Comparison of ENCODE assay signal across 15 cellular contexts in genomic region chr7:33072471-33072870, GRCh38. TPM values are rescaled to one million over a fixed set of nuclear protein-coding genes. Genes with fewer than 3 reads are reported as not detected.
A peak's percentile ranks its signal among the peaks of the same experiment; 100 is the strongest.
DNase-seq lines count a peak whose midpoint lies in the region; ATAC-seq, FAIRE-seq and TF ChIP-seq lines count a peak whose summit lies in the region.
"Had no signal": no experiment of that assay in that cellular context is flagged by ENCODE, and none has a peak within 500 bp of the region (broad histone marks: within the 10 kb centered on the region; RNA-seq: fewer than 3 reads in every experiment).

No MANE protein-coding gene starts in this region.

- H3K36me3 ChIP-seq in HepG2 (replicated peaks in 1 of 2; ENCODE audit: control insufficient read depth in 1 of 2, insufficient read depth in 2 of 2, low read length in 2 of 2) (no peaks in the 10 kb centered on the region), right lobe of liver (no peaks in the 10 kb centered on the region), heart left ventricle (no peaks in the 10 kb centered on the region), spleen (no peaks in the 10 kb centered on the region)
- H3K36me3 ChIP-seq: cardiac muscle cell, lower lobe of right lung had no signal

- peak; percentile 26 for DNase-seq in HepG2 (ENCODE audit: low spot score)
- DNase-seq in right lobe of liver = no peak
- DNase-seq in astrocyte of the hippocampus (ENCODE audit: low read depth, low spot score) = peak; percentile 72
- peak in 1 of 5 donors; percentile 41 for DNase-seq in heart left ventricle
- no peak for DNase-seq in spleen
- DNase-seq in NK-92 (lab: John Stamatoyannopoulos, UW; ENCODE audit: unreplicated experiment) = no peak
- DNase-seq: activated CD4-positive, CD25-positive, alpha-beta regulatory T cell; lower lobe of right lung; NCI-H2171 treated with DMSO at 0.1 percent for 48 hours; SHP77 had no signal

- H3K79me2 ChIP-seq in HepG2 (ENCODE audit: insufficient read depth, low read length) = no peaks in the 10 kb centered on the region

- CTCF ChIA-PET in HepG2 (lab: Yijun Ruan, JAX; ENCODE audit: low intra/inter-chr PET ratio, low total read pairs) = no interaction called here

- H3K27me3 ChIP-seq in HepG2 (ENCODE audit: control insufficient read depth in 1 of 2, insufficient read depth in 2 of 2, low read length in 2 of 2) (peaks cover 0 to 8% of the 10 kb centered on the region in 2 experiments; a peak in 2 of 5 replicates), right lobe of liver (no peaks in the 10 kb centered on the region), heart left ventricle (no peaks in the 10 kb centered on the region), spleen (replicated peaks in 1 of 7) (no peaks in the 10 kb centered on the region)
- H3K27me3 ChIP-seq: cardiac muscle cell had no signal

- no TSS peak for BruUV-seq in HepG2 (replicated peaks; lab: Mats Ljungman, UMichigan)

- TF ChIP-seq EP300 in HepG2 (IDR thresholded peaks at IDR 0.05; ENCODE audit: low read depth in 2 of 2, low read length in 2 of 2) (no peak), HepG2 (CRISPR knock-in tag; IDR thresholded peaks at IDR 0.05; ENCODE audit: borderline replicate concordance) (no peak)

- POLR2A ChIA-PET in HepG2 (lab: Yijun Ruan, JAX) = interaction anchor here (1.6 kb wide), 1 partner anchor 10 kb away, joined by 7 read pairs; the partner anchor contains the start of gene NT5C3A

- H3K27ac ChIP-seq in HepG2 (ENCODE audit: extremely low read length, insufficient read depth, low read length) (no peak overlapping the region), right lobe of liver (no peak overlapping the region), heart left ventricle (peak overlapping the region in 9 of 12 donors; percentile 2 to 85 (median 64)), spleen (no peak overlapping the region)
- H3K27ac ChIP-seq: cardiac muscle cell, KMS-11, lower lobe of right lung had no signal

- TF ChIP-seq RAD21 in HepG2 (CRISPR knock-in tag; IDR thresholded peaks at IDR 0.05) = no peak

- WGBS in HepG2 (ENCODE audit: low lambda C conversion rate) = 16% methylated on average over 2 of the region's 2 CpGs
- 49% methylated on average over 2 of the region's 2 CpGs for WGBS in right lobe of liver (ENCODE audit: insufficient coverage, low coverage, low lambda C conversion rate, missing lambda C conversion rate)
- 7 to 21% (median 11%) methylated on average over 2 of the region's 2 CpGs for WGBS in heart left ventricle, 4 donors
- 58 to 70% (median 61%) methylated on average over 2 of the region's 2 CpGs for WGBS in spleen, 5 donors

- H4K20me1 ChIP-seq in HepG2 (ENCODE audit: insufficient read depth, low read length) = no peaks in the 10 kb centered on the region

- H3K4me1 ChIP-seq in HepG2 (ENCODE audit: insufficient read depth, low read length) (peaks cover 13% of the 10 kb centered on the region; the same call in 1 of the 2 replicates), right lobe of liver (no peaks in the 10 kb centered on the region), heart left ventricle (peaks cover 0 to 13% (median 5%) of the 10 kb centered on the region in 12 donors), spleen (peaks cover 0 to 10% (median 0%) of the 10 kb centered on the region in 6 donors)
- H3K4me1 ChIP-seq: lower lobe of right lung had no signal

- FAIRE-seq in HepG2 (lab: Jason Lieb, UNC) = peak; percentile 28

- in situ Hi-C loops in HepG2 (cut with HindIII; ENCODE audit: extremely low pct_ligation_motif_present, low pct_unique_long_range_greater_than_20kb) = no loop called here

- H3K4me3 ChIP-seq in HepG2 (replicated peaks in 1 of 3; ENCODE audit: insufficient read depth in 1 of 3, low read depth in 2 of 3, low read length in 3 of 3) = no peak overlapping the region
- H3K4me3 ChIP-seq in right lobe of liver = no peak overlapping the region
- H3K4me3 ChIP-seq in heart left ventricle = no peak overlapping the region
- H3K4me3 ChIP-seq in spleen = no peak overlapping the region
- H3K4me3 ChIP-seq: cardiac muscle cell, GM23338, lower lobe of right lung had no signal

- intact Hi-C loops in HepG2 (cut with micrococcal nuclease; ENCODE audit: unreplicated experiment) (no loop called here), right lobe of liver (cut with DNase I) (no loop called here), heart left ventricle (cut with DNase I) (no loop called here), spleen (cut with DNase I; ENCODE audit: low total_unique reads) (no loop called here)

- H3K9ac ChIP-seq in HepG2 (ENCODE audit: insufficient read depth, low read depth, low read length) = no peak overlapping the region
- H3K9ac ChIP-seq: KMS-11 had no signal

- ATAC-seq in HepG2 (peak; percentile 33; the same call in 1 of the 3 replicates), right lobe of liver (no peak), heart left ventricle (peak; percentile 81 to 91 (median 83)), HG03469 (IDR thresholded peaks at IDR 0.05; ENCODE audit: unreplicated experiment) (no peak), HG02885 (IDR thresholded peaks at IDR 0.05; ENCODE audit: poor library complexity, unreplicated experiment) (no peak)
- ATAC-seq: GM23338, lower lobe of right lung had no signal

- H3K9me3 ChIP-seq in HepG2 (ENCODE audit: low read length) = peaks cover 27% of the 10 kb centered on the region
- H3K9me3 ChIP-seq in right lobe of liver = no peaks in the 10 kb centered on the region
- peaks cover 0 to 19% (median 10%) of the 10 kb centered on the region in 12 donors for H3K9me3 ChIP-seq in heart left ventricle
- H3K9me3 ChIP-seq in spleen = peaks cover 0 to 37% (median 24%) of the 10 kb centered on the region in 8 donors

- TF ChIP-seq POLR2A in HepG2 (IDR thresholded peaks at IDR 0.05; ENCODE audit: insufficient read depth in 1 of 2, low read depth in 2 of 2, low read length in 2 of 2) (no peak), right lobe of liver (IDR thresholded peaks at IDR 0.05) (no peak), heart left ventricle (IDR thresholded peaks at IDR 0.05) (no peak), spleen (IDR thresholded peaks at IDR 0.05) (no peak)

- TF ChIP-seq CTCF in HepG2 (CRISPR knock-in tag; IDR thresholded peaks at IDR 0.05) = no peak
- no peak for TF ChIP-seq CTCF in right lobe of liver (IDR thresholded peaks at IDR 0.05)
- TF ChIP-seq CTCF in heart left ventricle (IDR thresholded peaks at IDR 0.05) = no peak
- TF ChIP-seq CTCF in spleen (IDR thresholded peaks at IDR 0.05 in 8 of 11, conservative IDR thresholded peaks at IDR 0.05 in 3 of 11) = no peak

- no peak overlapping the region for H2AFZ ChIP-seq in HepG2 (ENCODE audit: low read length)
- H2AFZ ChIP-seq: GM23338 had no signal

- 0 out of 2 replicates have a peak overlapping the region, but pooled peaks have one; percentile 0 for H3K4me2 ChIP-seq in HepG2 (ENCODE audit: low read depth, low read length)
- H3K4me2 ChIP-seq: GM23338, KMS-11 had no signal

RNA-seq across cellular contexts. Expression of gene NT5C3A, which starts 9.9 kb away (rescaled TPM):
- total RNA-seq in HepG2 (2016; rRNA removed; fragmentation: Illumina TruSeq; extraction: Trizol) = 22.8 and 34.0 TPM in 2 replicates
- 16.1 and 17.7 TPM in 2 replicates for total RNA-seq in HepG2 (2016; cell fraction: cytosol; rRNA removed; fragmentation: Illumina TruSeq; extraction: Trizol; ENCODE audit: low read depth)
- total RNA-seq in HepG2 (2016; cell fraction: insoluble cytoplasmic fraction; rRNA removed; fragmentation: Illumina TruSeq; extraction: Trizol) = 20.7 and 28.8 TPM in 2 replicates
- total RNA-seq in HepG2 (2016; cell fraction: membrane; rRNA removed; fragmentation: Illumina TruSeq; extraction: Trizol) = 18.3 and 19.0 TPM in 2 replicates
- total RNA-seq in HepG2 (2016; cell fraction: nucleus; rRNA removed; fragmentation: Illumina TruSeq; extraction: Trizol) = 33.8 and 36.2 TPM in 2 replicates
- 9.6 and 16.9 TPM in 2 replicates for polyA plus RNA-seq in HepG2 (2011; rRNA removed)
- polyA plus RNA-seq in HepG2 (2011; cell fraction: cytosol; rRNA removed) = 4.9 and 7.5 TPM in 2 replicates
- 3.7 and 5.4 TPM in 2 replicates for polyA plus RNA-seq in HepG2 (2011; cell fraction: nucleus; rRNA removed)
- 22.4 and 29.1 TPM in 2 replicates for polyA plus RNA-seq in HepG2 (2012)
- 6.0 and 6.1 TPM in 2 replicates for polyA plus RNA-seq in HepG2 (2016; cell fraction: cytosol; fragmentation: Illumina TruSeq; extraction: Trizol; ENCODE audit: low read depth)
- 24.5 and 27.3 TPM in 2 replicates for polyA plus RNA-seq in HepG2 (2016; cell fraction: insoluble cytoplasmic fraction; fragmentation: Illumina TruSeq; extraction: Trizol; ENCODE audit: low read depth)
- 13.7 and 13.9 TPM in 2 replicates for polyA plus RNA-seq in HepG2 (2016; cell fraction: membrane; fragmentation: Illumina TruSeq; extraction: Trizol; ENCODE audit: low read depth)
- 42.4 and 45.3 TPM in 2 replicates for polyA plus RNA-seq in HepG2 (2016; cell fraction: nucleus; fragmentation: Illumina TruSeq; extraction: Trizol; ENCODE audit: insufficient read depth, low read depth)
- 2.7 and 3.2 TPM in 2 replicates for polyA minus RNA-seq in HepG2 (2011; rRNA and poly(A)+ RNA removed; ENCODE audit: low replicate concordance)
- 5.7 and 7.7 TPM in 2 replicates for polyA minus RNA-seq in HepG2 (2011; cell fraction: cytosol; rRNA and poly(A)+ RNA removed)
- polyA minus RNA-seq in HepG2 (2011; cell fraction: nucleus; rRNA and poly(A)+ RNA removed) = 28.3 and 30.0 TPM in 2 replicates
- 10 to 100 TPM in 3 of 6 experiments, 1 to 10 TPM in 3; 7.7 to 26.7 (median 11.0) TPM for total RNA-seq in right lobe of liver
- 10 to 100 TPM; 13.4 to 32.2 (median 20.1) TPM for total RNA-seq in heart left ventricle
- 10 to 100 TPM; 13.1 to 14.6 TPM for polyA plus RNA-seq in heart left ventricle
- total RNA-seq in spleen = 10 to 100 TPM; 36.0 to 81.8 (median 46.1) TPM
- 10 to 100 TPM; 30.5 to 53.1 (median 39.8) TPM for polyA plus RNA-seq in spleen

RNA-seq across cellular contexts. Expression of gene RP9, which starts 36.7 kb away (rescaled TPM):
- total RNA-seq in HepG2 (2016; rRNA removed; fragmentation: Illumina TruSeq; extraction: Trizol) (14.2 and 15.1 TPM in 2 replicates), right lobe of liver (1 to 10 TPM; 3.4 to 5.8 (median 4.8) TPM), heart left ventricle (10 to 100 TPM; 12.4 to 25.9 (median 18.0) TPM), spleen (10 to 100 TPM; 12.6 to 28.0 (median 18.8) TPM)
- total RNA-seq in HepG2 (2016; cell fraction: cytosol; rRNA removed; fragmentation: Illumina TruSeq; extraction: Trizol; ENCODE audit: low read depth) = 16.3 and 18.5 TPM in 2 replicates
- 14.5 and 17.3 TPM in 2 replicates for total RNA-seq in HepG2 (2016; cell fraction: insoluble cytoplasmic fraction; rRNA removed; fragmentation: Illumina TruSeq; extraction: Trizol)
- 19.1 and 19.9 TPM in 2 replicates for total RNA-seq in HepG2 (2016; cell fraction: membrane; rRNA removed; fragmentation: Illumina TruSeq; extraction: Trizol)
- 11.1 and 12.8 TPM in 2 replicates for total RNA-seq in HepG2 (2016; cell fraction: nucleus; rRNA removed; fragmentation: Illumina TruSeq; extraction: Trizol)
- polyA plus RNA-seq in HepG2 (2011; rRNA removed) (13.1 and 18.6 TPM in 2 replicates), heart left ventricle (10 to 100 TPM; 13.3 to 31.7 TPM), spleen (10 to 100 TPM; 19.3 to 48.1 (median 33.3) TPM)
- 11.4 and 12.2 TPM in 2 replicates for polyA plus RNA-seq in HepG2 (2011; cell fraction: cytosol; rRNA removed)
- polyA plus RNA-seq in HepG2 (2011; cell fraction: nucleus; rRNA removed) = 12.4 and 12.9 TPM in 2 replicates
- 13.8 and 14.7 TPM in 2 replicates for polyA plus RNA-seq in HepG2 (2012)
- 17.6 and 18.4 TPM in 2 replicates for polyA plus RNA-seq in HepG2 (2016; cell fraction: cytosol; fragmentation: Illumina TruSeq; extraction: Trizol; ENCODE audit: low read depth)
- 20.5 and 21.8 TPM in 2 replicates for polyA plus RNA-seq in HepG2 (2016; cell fraction: insoluble cytoplasmic fraction; fragmentation: Illumina TruSeq; extraction: Trizol; ENCODE audit: low read depth)
- 17.7 and 19.3 TPM in 2 replicates for polyA plus RNA-seq in HepG2 (2016; cell fraction: membrane; fragmentation: Illumina TruSeq; extraction: Trizol; ENCODE audit: low read depth)
- 16.9 and 19.9 TPM in 2 replicates for polyA plus RNA-seq in HepG2 (2016; cell fraction: nucleus; fragmentation: Illumina TruSeq; extraction: Trizol; ENCODE audit: insufficient read depth, low read depth)
- 8.1 and 14.2 TPM in 2 replicates for polyA minus RNA-seq in HepG2 (2011; rRNA and poly(A)+ RNA removed; ENCODE audit: low replicate concordance)
- 6.9 and 7.9 TPM in 2 replicates for polyA minus RNA-seq in HepG2 (2011; cell fraction: cytosol; rRNA and poly(A)+ RNA removed)
- polyA minus RNA-seq in HepG2 (2011; cell fraction: nucleus; rRNA and poly(A)+ RNA removed) = 16.7 and 23.4 TPM in 2 replicates

RNA-seq across cellular contexts. Expression of gene BBS9, which starts 56.9 kb away (rescaled TPM):
- 7.8 and 9.4 TPM in 2 replicates for total RNA-seq in HepG2 (2016; rRNA removed; fragmentation: Illumina TruSeq; extraction: Trizol)
- total RNA-seq in HepG2 (2016; cell fraction: cytosol; rRNA removed; fragmentation: Illumina TruSeq; extraction: Trizol; ENCODE audit: low read depth) = 56.8 and 57.9 TPM in 2 replicates
- total RNA-seq in HepG2 (2016; cell fraction: insoluble cytoplasmic fraction; rRNA removed; fragmentation: Illumina TruSeq; extraction: Trizol) = 7.6 and 8.9 TPM in 2 replicates
- total RNA-seq in HepG2 (2016; cell fraction: membrane; rRNA removed; fragmentation: Illumina TruSeq; extraction: Trizol) = 11.2 and 18.5 TPM in 2 replicates
- 11.6 and 13.3 TPM in 2 replicates for total RNA-seq in HepG2 (2016; cell fraction: nucleus; rRNA removed; fragmentation: Illumina TruSeq; extraction: Trizol)
- polyA plus RNA-seq in HepG2 (2011; rRNA removed) = 5.1 and 5.2 TPM in 2 replicates
- polyA plus RNA-seq in HepG2 (2011; cell fraction: cytosol; rRNA removed) = 3.5 and 4.2 TPM in 2 replicates
- polyA plus RNA-seq in HepG2 (2011; cell fraction: nucleus; rRNA removed) = 5.7 and 6.4 TPM in 2 replicates
- polyA plus RNA-seq in HepG2 (2012) = 4.3 and 5.5 TPM in 2 replicates
- 1.2 and 1.8 TPM in 2 replicates for polyA plus RNA-seq in HepG2 (2016; cell fraction: cytosol; fragmentation: Illumina TruSeq; extraction: Trizol; ENCODE audit: low read depth)
- polyA plus RNA-seq in HepG2 (2016; cell fraction: insoluble cytoplasmic fraction; fragmentation: Illumina TruSeq; extraction: Trizol; ENCODE audit: low read depth) = 6.9 and 7.0 TPM in 2 replicates
- polyA plus RNA-seq in HepG2 (2016; cell fraction: membrane; fragmentation: Illumina TruSeq; extraction: Trizol; ENCODE audit: low read depth) = 2.6 and 2.8 TPM in 2 replicates
- polyA plus RNA-seq in HepG2 (2016; cell fraction: nucleus; fragmentation: Illumina TruSeq; extraction: Trizol; ENCODE audit: insufficient read depth, low read depth) = 3.9 and 4.8 TPM in 2 replicates
- polyA minus RNA-seq in HepG2 (2011; rRNA and poly(A)+ RNA removed; ENCODE audit: low replicate concordance) = 11.2 and 28.4 TPM in 2 replicates
- polyA minus RNA-seq in HepG2 (2011; cell fraction: cytosol; rRNA and poly(A)+ RNA removed) = 4.0 and 12.4 TPM in 2 replicates
- 57.8 and 69.5 TPM in 2 replicates for polyA minus RNA-seq in HepG2 (2011; cell fraction: nucleus; rRNA and poly(A)+ RNA removed)
- 1 to 10 TPM; 3.0 to 8.0 (median 6.6) TPM for total RNA-seq in right lobe of liver
- total RNA-seq in heart left ventricle = 10 to 100 TPM in 8 of 9 donors, 1 to 10 TPM in 1; 8.4 to 29.3 (median 11.4) TPM
- 1 to 10 TPM; 7.4 to 7.5 TPM for polyA plus RNA-seq in heart left ventricle
- 10 to 100 TPM; 18.8 to 44.1 (median 29.6) TPM for total RNA-seq in spleen
- 1 to 10 TPM; 2.3 to 4.0 (median 3.9) TPM for polyA plus RNA-seq in spleen

Comparison
In these comparisons a context has a peak if more than half of its experiments do, and no peak if none do; other contexts are left out.
1. ATAC-seq: peak in HepG2 (single experiment) and heart left ventricle (4 of 4); none in right lobe of liver (0 of 4), HG03469 (single experiment) and HG02885 (single experiment).
2. DNase-seq: peak in HepG2 (single experiment) and astrocyte of the hippocampus (single experiment); none in right lobe of liver (0 of 3), spleen (single experiment) and NK-92 (single experiment).
3. H3K27ac ChIP-seq: peak in heart left ventricle (9 of 12); none in HepG2 (single experiment), right lobe of liver (0 of 3) and spleen (0 of 8).